Comparison of ENCODE assay signal across 21 cellular contexts in genomic region chr7:5375925-5376324, GRCh38. TPM values are rescaled to one million over a fixed set of nuclear protein-coding genes. Genes with fewer than 3 reads are reported as not detected.
DNase-seq lines count a peak whose midpoint lies in the region; ATAC-seq, FAIRE-seq and TF ChIP-seq lines count a peak whose summit lies in the region.
"Had no signal": no experiment of that assay in that cellular context is flagged by ENCODE, and none has a peak within 500 bp of the region (broad histone marks: within the 10 kb centered on the region; RNA-seq: fewer than 3 reads in every experiment).

No MANE protein-coding gene starts in this region.

- no peaks in the 10 kb centered on the region for H3K9me3 ChIP-seq in kidney (ENCODE audit: control insufficient read depth in 1 of 2, low read length in 2 of 2)
- H3K9me3 ChIP-seq: A549, body of pancreas, colonic mucosa had no signal

- no peak overlapping the region for H3K27ac ChIP-seq in GM23338 (ENCODE audit: low read depth)
- no peak overlapping the region for H3K27ac ChIP-seq in kidney (ENCODE audit: low read depth in 2 of 2, low read length in 2 of 2)
- H3K27ac ChIP-seq: A549, colonic mucosa, parathyroid adenoma had no signal

- no peaks in the 10 kb centered on the region for H4K20me1 ChIP-seq in GM23338 (replicated peaks; ENCODE audit: insufficient read depth)

- no peak overlapping the region for H3K27ac Mint-ChIP-seq in T-helper 2 cell treated with Interferon-gamma antibody and Interleukin-4, amounts not matched to agents 5 μg/mL and 100 μg/mL, for 36 hours
- no peak overlapping the region for H3K27ac Mint-ChIP-seq in GM23338
- H3K27ac Mint-ChIP-seq in activated CD8-positive, alpha-beta T cell treated with anti-CD3 and anti-CD28 coated beads, Interleukin-2, amount 10 ng/mL, durations not matched to agents 7 days and 5 days, result peak overlapping the region; percentile 45
- peak overlapping the region; percentile 51 for H3K27ac Mint-ChIP-seq in nephron progenitor cell
- H3K27ac Mint-ChIP-seq: activated naive CD8-positive, alpha-beta T cell had no signal

- no peaks in the 10 kb centered on the region for H3K79me2 ChIP-seq in GM23338 (replicated peaks; ENCODE audit: insufficient read depth)

- H3K4me1 ChIP-seq in GM23338 (ENCODE audit: insufficient read depth) (no peaks in the 10 kb centered on the region), kidney (ENCODE audit: control insufficient read depth in 1 of 2, insufficient read depth in 1 of 2, low read depth in 1 of 2, low read length in 2 of 2) (peaks cover 0 to 6% of the 10 kb centered on the region in 2 donors)
- H3K4me1 ChIP-seq: A549, colonic mucosa, parathyroid adenoma had no signal

- no peaks in the 10 kb centered on the region for H3K27me3 Mint-ChIP-seq in T-helper 2 cell treated with Interferon-gamma antibody and Interleukin-4, amounts not matched to agents 5 μg/mL and 100 μg/mL, for 36 hours (ENCODE audit: low read depth)
- H3K27me3 Mint-ChIP-seq in GM23338 (ENCODE audit: insufficient read depth, low read depth, poor library complexity), result peaks cover 16% of the 10 kb centered on the region
- H3K27me3 Mint-ChIP-seq in activated CD8-positive, alpha-beta T cell treated with anti-CD3 and anti-CD28 coated beads, Interleukin-2, amount 10 ng/mL, durations not matched to agents 7 days and 5 days (ENCODE audit: low read depth), result no peaks in the 10 kb centered on the region
- no peaks in the 10 kb centered on the region for H3K27me3 Mint-ChIP-seq in nephron progenitor cell (ENCODE audit: low read depth, poor library complexity)
- H3K27me3 Mint-ChIP-seq: activated naive CD8-positive, alpha-beta T cell; naive B cell had no signal

- TF ChIP-seq CTCF in GM23338 (conservative IDR thresholded peaks at IDR 0.05; ENCODE audit: low read depth in 2 of 2) (no peak), nephron progenitor cell (IDR thresholded peaks at IDR 0.05) (no peak), kidney (IDR thresholded peaks at IDR 0.05; ENCODE audit: borderline replicate concordance, extremely low read depth, insufficient read depth) (no peak)

- POLR2A ChIA-PET in activated CD8-positive, alpha-beta T cell treated with anti-CD3 and anti-CD28 coated beads, Interleukin-2, amount 10 ng/mL, durations not matched to agents 7 days and 5 days (lab: Charles Lee), result no interaction called here

- no peaks in the 10 kb centered on the region for H3K4me1 Mint-ChIP-seq in T-helper 2 cell treated with Interferon-gamma antibody and Interleukin-4, amounts not matched to agents 5 μg/mL and 100 μg/mL, for 36 hours (ENCODE audit: low read depth)
- H3K4me1 Mint-ChIP-seq in GM23338, result no peaks in the 10 kb centered on the region; the same call in 2 of the 3 replicates
- H3K4me1 Mint-ChIP-seq in activated CD8-positive, alpha-beta T cell treated with anti-CD3 and anti-CD28 coated beads, Interleukin-2, amount 10 ng/mL, durations not matched to agents 7 days and 5 days (ENCODE audit: low read depth), result peaks cover 4% of the 10 kb centered on the region
- peaks cover 12% of the 10 kb centered on the region for H3K4me1 Mint-ChIP-seq in nephron progenitor cell
- H3K4me1 Mint-ChIP-seq: H9 had no signal

- peak; percentile 35 for ATAC-seq in GM23338
- peak; percentile 12 for ATAC-seq in activated CD8-positive, alpha-beta T cell treated with anti-CD3 and anti-CD28 coated beads, Interleukin-2, amount 10 ng/mL, durations not matched to agents 7 days and 5 days
- ATAC-seq: A549, body of pancreas had no signal

- FAIRE-seq in kidney (lab: Jason Lieb, UNC), result no peak
- FAIRE-seq: A549, endothelial cell of umbilical vein, keratinocyte had no signal

- H3K36me3 Mint-ChIP-seq in T-helper 2 cell treated with Interferon-gamma antibody and Interleukin-4, amounts not matched to agents 5 μg/mL and 100 μg/mL, for 36 hours (ENCODE audit: low read depth), result peaks cover 14% of the 10 kb centered on the region
- H3K36me3 Mint-ChIP-seq in GM23338 (ENCODE audit: low read depth), result no peaks in the 10 kb centered on the region
- peaks cover 21% of the 10 kb centered on the region for H3K36me3 Mint-ChIP-seq in activated CD8-positive, alpha-beta T cell treated with anti-CD3 and anti-CD28 coated beads, Interleukin-2, amount 10 ng/mL, durations not matched to agents 7 days and 5 days (ENCODE audit: low read depth)
- H3K36me3 Mint-ChIP-seq in nephron progenitor cell (ENCODE audit: low read depth), result peaks cover 47% of the 10 kb centered on the region

- no peaks in the 10 kb centered on the region for H3K9me2 ChIP-seq in GM23338 (ENCODE audit: insufficient read depth)

- no peak overlapping the region for H3K4me3 Mint-ChIP-seq in T-helper 2 cell treated with Interferon-gamma antibody and Interleukin-4, amounts not matched to agents 5 μg/mL and 100 μg/mL, for 36 hours
- H3K4me3 Mint-ChIP-seq in GM23338, result no peak overlapping the region
- no peak overlapping the region for H3K4me3 Mint-ChIP-seq in activated CD8-positive, alpha-beta T cell treated with anti-CD3 and anti-CD28 coated beads, Interleukin-2, amount 10 ng/mL, durations not matched to agents 7 days and 5 days
- no peak overlapping the region for H3K4me3 Mint-ChIP-seq in nephron progenitor cell
- H3K4me3 Mint-ChIP-seq: activated naive CD8-positive, alpha-beta T cell; H9 had no signal

- intact Hi-C loops in kidney (cut with DNase I), result no loop called here

- no peaks in the 10 kb centered on the region for H3F3A ChIP-seq in GM23338 (replicated peaks; ENCODE audit: low read depth)

- H3K27me3 ChIP-seq in GM23338 (ENCODE audit: insufficient read depth), result no peaks in the 10 kb centered on the region
- H3K27me3 ChIP-seq: body of pancreas, colonic mucosa had no signal

- H3K36me3 ChIP-seq in GM23338 (ENCODE audit: insufficient read depth), result no peaks in the 10 kb centered on the region
- H3K36me3 ChIP-seq in kidney (ENCODE audit: control insufficient read depth in 1 of 2, insufficient read depth in 2 of 2, low read length in 2 of 2), result peaks cover 15 to 28% of the 10 kb centered on the region in 2 donors

- H2AFZ ChIP-seq in GM23338, result no peak overlapping the region
- H2AFZ ChIP-seq: parathyroid adenoma had no signal

- H3K4me2 ChIP-seq in GM23338, result no peak overlapping the region
- H3K4me2 ChIP-seq: A549 had no signal

- H3K9ac ChIP-seq in kidney (ENCODE audit: low read length in 2 of 2), result no peak overlapping the region
- H3K9ac ChIP-seq: parathyroid adenoma had no signal

- CTCF ChIA-PET in activated CD8-positive, alpha-beta T cell treated with anti-CD3 and anti-CD28 coated beads, Interleukin-2, amount 10 ng/mL, durations not matched to agents 7 days and 5 days (lab: Charles Lee), result interaction anchor here (0.5 to 2.0 kb wide), 2 partner anchors 10 to 118 kb away, joined by 3 to 7 read pairs; no protein-coding TSS in a partner anchor

- H3K4me3 ChIP-seq in GM23338 (no peak overlapping the region), kidney (ENCODE audit: low read length in 2 of 2) (no peak overlapping the region)
- H3K4me3 ChIP-seq: A549, body of pancreas, colonic mucosa had no signal

- no peaks in the 10 kb centered on the region for H3K9me3 Mint-ChIP-seq in T-helper 2 cell treated with Interferon-gamma antibody and Interleukin-4, amounts not matched to agents 5 μg/mL and 100 μg/mL, for 36 hours
- H3K9me3 Mint-ChIP-seq in GM23338 (no peaks in the 10 kb centered on the region), nephron progenitor cell (no peaks in the 10 kb centered on the region)
- no peaks in the 10 kb centered on the region for H3K9me3 Mint-ChIP-seq in activated CD8-positive, alpha-beta T cell treated with anti-CD3 and anti-CD28 coated beads, Interleukin-2, amount 10 ng/mL, durations not matched to agents 7 days and 5 days (ENCODE audit: insufficient read depth)
- H3K9me3 Mint-ChIP-seq: H9, naive B cell had no signal

- peak in 3 of 5 experiments; percentile 16 to 79 (median 34) for DNase-seq in T-helper 2 cell
- no peak for DNase-seq in T-helper 2 cell treated with Interferon-gamma antibody and Interleukin-4, amounts not matched to agents 5 μg/mL and 100 μg/mL, for 36 hours (ENCODE audit: low spot score)
- no peak for DNase-seq in GM23338 (ENCODE audit: low spot score)
- no peak for DNase-seq in activated CD8-positive, alpha-beta T cell treated with anti-CD3 and anti-CD28 coated beads, Interleukin-2, amount 10 ng/mL, durations not matched to agents 7 days and 5 days
- no peak for DNase-seq in nephron progenitor cell
- DNase-seq in stimulated activated CD4-positive, alpha-beta T cell treated with anti-CD3 and anti-CD28 coated beads, Interleukin-1b, Interleukin-23, amount 100 ng/mL, for 48 hours, result no peak
- no peak for DNase-seq in cortex of kidney (lab: John Stamatoyannopoulos, UW)
- no peak for DNase-seq in kidney
- DNase-seq: activated CD4-positive, alpha-beta T cell treated with anti-CD3 and anti-CD28 coated beads for 4 hours; body of pancreas; colonic mucosa; H9; hippocampal formation; naive B cell; NCI-H2081; NCI-H446 treated with DMSO at 0.1 percent for 48 hours had no signal

RNA-seq across cellular contexts. Expression of gene TNRC18, which starts 47.7 kb away (rescaled TPM):
- 6.9 and 17.5 TPM in 2 replicates for total RNA-seq in GM23338 (2014; rRNA removed; shearing (Covaris generic))
- polyA plus RNA-seq in GM23338 (2016; fragmentation: Nextera tagmentation; extraction: Ambion mirVana) (2.0 and 2.1 TPM in 2 replicates), kidney (ENCODE audit: insufficient read depth, low read depth, low replicate concordance) (12.5 TPM)
- 10 to 100 TPM; 46.1 to 52.1 TPM for total RNA-seq in activated CD8-positive, alpha-beta T cell treated with anti-CD3 and anti-CD28 coated beads, Interleukin-2, amount 10 ng/mL, durations not matched to agents 7 days and 5 days
- 125 TPM for total RNA-seq in kidney

Comparison
In these comparisons a context has a peak if more than half of its experiments do, and no peak if none do; other contexts are left out.
1. DNase-seq: peak in T-helper 2 cell (3 of 5); none in T-helper 2 cell treated with Interferon-gamma antibody and Interleukin-4, amounts not matched to agents 5 μg/mL and 100 μg/mL, for 36 hours (single experiment), GM23338 (single experiment), activated CD8-positive, alpha-beta T cell treated with anti-CD3 and anti-CD28 coated beads, Interleukin-2, amount 10 ng/mL, durations not matched to agents 7 days and 5 days (single experiment), nephron progenitor cell (single experiment), stimulated activated CD4-positive, alpha-beta T cell treated with anti-CD3 and anti-CD28 coated beads, Interleukin-1b, Interleukin-23, amount 100 ng/mL, for 48 hours (single experiment), cortex of kidney (single experiment) and kidney (single experiment).
2. H3K27ac Mint-ChIP-seq: peak in activated CD8-positive, alpha-beta T cell treated with anti-CD3 and anti-CD28 coated beads, Interleukin-2, amount 10 ng/mL, durations not matched to agents 7 days and 5 days (single experiment) and nephron progenitor cell (single experiment); none in T-helper 2 cell treated with Interferon-gamma antibody and Interleukin-4, amounts not matched to agents 5 μg/mL and 100 μg/mL, for 36 hours (single experiment) and GM23338 (single experiment).